In genomic region chr2:43594875-43595274, GRCh38 we compare ENCODE assay signal across 9 cellular contexts. TPM values are rescaled to one million over a fixed set of nuclear protein-coding genes. Genes with fewer than 3 reads are reported as not detected.
DNase-seq lines count a peak whose midpoint lies in the region; ATAC-seq and TF ChIP-seq lines count a peak whose summit lies in the region.
"Had no signal": no experiment of that assay in that cellular context is flagged by ENCODE, and none has a peak within 500 bp of the region (broad histone marks: within the 10 kb centered on the region; RNA-seq: fewer than 3 reads in every experiment).

No MANE protein-coding gene starts in this region.

- no peak for ATAC-seq in DND-41 (ENCODE audit: insufficient read depth, low read depth)
- no peak for ATAC-seq in GM21423 (IDR thresholded peaks at IDR 0.05; ENCODE audit: unreplicated experiment)
- ATAC-seq in GM18502 (IDR thresholded peaks at IDR 0.05; ENCODE audit: poor library complexity, unreplicated experiment): no peak

- H3K27ac ChIP-seq in DND-41 (ENCODE audit: low read length): peak overlapping the region; percentile 84
- H3K27ac ChIP-seq in PC-9: no peak overlapping the region
- no peak overlapping the region for H3K27ac ChIP-seq in parathyroid adenoma

- H3K79me2 ChIP-seq in DND-41 (ENCODE audit: insufficient read depth, low read length) (peaks cover 35% of the 10 kb centered on the region), PC-9 (ENCODE audit: low read depth) (peaks cover 31% of the 10 kb centered on the region), parathyroid adenoma (peaks cover 12% of the 10 kb centered on the region)

- peaks cover 36% of the 10 kb centered on the region for H3K4me1 ChIP-seq in DND-41 (ENCODE audit: insufficient read depth, low read length)
- H3K4me1 ChIP-seq in PC-9 (replicated peaks; ENCODE audit: insufficient read depth): peaks cover 12% of the 10 kb centered on the region
- no peaks in the 10 kb centered on the region for H3K4me1 ChIP-seq in parathyroid adenoma

- POLR2A ChIA-PET in PC-9 (lab: Charles Lee; ENCODE audit: unreplicated experiment): interaction anchor here (0.6 kb wide), 2 partner anchors 785 to 1361 kb away, joined by 3 to 6 read pairs; no protein-coding TSS in a partner anchor

- H3K9ac ChIP-seq in DND-41 (ENCODE audit: low read depth, low read length) (peak overlapping the region; percentile 79), parathyroid adenoma (no peak overlapping the region)

- BruUV-seq in PC-9 (replicated peaks; lab: Mats Ljungman, UMichigan): no TSS peak

- intact Hi-C loops in PC-9 (cut with micrococcal nuclease; ENCODE audit: unreplicated experiment): no loop called here

- DNase-seq in DND-41 (no peak), PC-9 (no peak), epithelial cell of proximal tubule (ENCODE audit: low read depth) (no peak), DMS153 (lab: John Stamatoyannopoulos, UW) (no peak), NCI-H774 (lab: John Stamatoyannopoulos, UW) (no peak)
- DNase-seq: body of pancreas had no signal

- H4K20me1 ChIP-seq in DND-41 (ENCODE audit: insufficient read depth, low read length) (no peaks in the 10 kb centered on the region), PC-9 (ENCODE audit: insufficient read depth) (no peaks in the 10 kb centered on the region)

- H3K9me2 ChIP-seq in PC-9 (ENCODE audit: insufficient read depth): no peaks in the 10 kb centered on the region

- peaks cover 5% of the 10 kb centered on the region; the same call in 1 of the 2 replicates for H3F3A ChIP-seq in PC-9 (ENCODE audit: insufficient read depth, low read depth)

- H3K36me3 ChIP-seq in DND-41 (ENCODE audit: insufficient read depth, low read length) (peaks cover 23% of the 10 kb centered on the region), PC-9 (ENCODE audit: low read depth) (peaks cover 8% of the 10 kb centered on the region; the same call in 1 of the 2 replicates), parathyroid adenoma (ENCODE audit: control insufficient read depth, insufficient read depth, low read length) (no peaks in the 10 kb centered on the region)

- CTCF ChIA-PET in PC-9 (lab: Charles Lee): no interaction called here

- H3K27me3 ChIP-seq in DND-41 (ENCODE audit: insufficient read depth, low read length, poor library complexity): no peaks in the 10 kb centered on the region
- no peaks in the 10 kb centered on the region for H3K27me3 ChIP-seq in PC-9 (ENCODE audit: insufficient read depth, low read depth)
- H3K27me3 ChIP-seq in parathyroid adenoma (ENCODE audit: control insufficient read depth, insufficient read depth, low read length): no peaks in the 10 kb centered on the region
- H3K27me3 ChIP-seq: body of pancreas had no signal

- TF ChIP-seq CTCF in DND-41 (IDR thresholded peaks at IDR 0.05; ENCODE audit: borderline replicate concordance, extremely low read depth, low read length, poor library complexity, severe bottlenecking) (no peak), PC-9 (conservative IDR thresholded peaks at IDR 0.05) (no peak), epithelial cell of proximal tubule (conservative IDR thresholded peaks at IDR 0.05; ENCODE audit: low read depth, low read length) (no peak), parathyroid adenoma (IDR thresholded peaks at IDR 0.05) (no peak)

- H2AFZ ChIP-seq in DND-41 (ENCODE audit: low read depth, low read length) (peak overlapping the region; percentile 89; the same call in 1 of the 2 replicates), PC-9 (peak overlapping the region; percentile 95), parathyroid adenoma (peak overlapping the region; percentile 100)

- H3K4me3 ChIP-seq in DND-41 (ENCODE audit: low read depth in 1 of 2, low read length in 2 of 2) (peak overlapping the region; percentile 77 to 89), PC-9 (peak overlapping the region; percentile 85), epithelial cell of proximal tubule (ENCODE audit: low read depth, low read length) (peak overlapping the region; percentile 89), parathyroid adenoma (ENCODE audit: low read depth, low read length) (peak overlapping the region; percentile 94)

- H3K9me3 ChIP-seq in DND-41 (ENCODE audit: insufficient read depth, low read length, severe bottlenecking) (no peaks in the 10 kb centered on the region), PC-9 (ENCODE audit: insufficient read depth, low read depth) (no peaks in the 10 kb centered on the region), parathyroid adenoma (ENCODE audit: control insufficient read depth, low read length) (no peaks in the 10 kb centered on the region)
- H3K9me3 ChIP-seq: body of pancreas had no signal

- H3K4me2 ChIP-seq in DND-41 (ENCODE audit: insufficient read depth, low read length) (peak overlapping the region; percentile 94), PC-9 (peak overlapping the region; percentile 85), parathyroid adenoma (ENCODE audit: low read length) (peak overlapping the region; percentile 100)

RNA-seq across cellular contexts. Expression of gene THADA, which starts 1.0 kb away (rescaled TPM):
- total RNA-seq in PC-9 (2021) (28.1 and 30.5 TPM in 2 replicates), epithelial cell of proximal tubule (11.0 and 18.6 TPM in 2 replicates)

RNA-seq across cellular contexts. Expression of gene PLEKHH2, which starts 42.2 kb away (rescaled TPM):
- total RNA-seq in PC-9 (2021) (1.6 and 2.3 TPM in 2 replicates), epithelial cell of proximal tubule (2.7 and 4.2 TPM in 2 replicates)
